27 cellular contexts compared by ENCODE assay signal in the genomic region with DNA sequence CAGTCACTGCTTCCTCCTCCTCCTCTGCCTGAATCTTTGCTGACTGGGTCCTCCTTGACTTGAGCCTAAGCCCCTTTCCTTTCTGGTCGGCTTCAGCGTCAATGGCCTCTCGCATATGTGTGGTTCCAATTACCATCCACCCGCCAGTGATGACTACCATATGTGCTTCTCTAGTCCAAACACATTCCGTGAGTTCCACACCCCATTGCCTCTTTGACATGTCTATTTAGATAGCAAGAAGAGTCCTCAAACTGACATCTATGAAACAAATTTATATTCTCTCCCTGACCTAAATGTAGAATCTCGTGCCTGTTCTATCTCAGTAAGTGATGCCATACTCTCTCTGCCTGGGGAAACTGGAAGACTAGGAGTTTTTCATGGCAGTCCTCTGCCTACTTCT. TPM values are rescaled to one million over a fixed set of nuclear protein-coding genes. Genes with fewer than 3 reads are reported as not detected.
DNase-seq lines count a peak whose midpoint lies in the region; ATAC-seq, FAIRE-seq and TF ChIP-seq lines count a peak whose summit lies in the region.
"Had no signal": no experiment of that assay in that cellular context is flagged by ENCODE, and none has a peak within 500 bp of the region (broad histone marks: within the 10 kb centered on the region; RNA-seq: fewer than 3 reads in every experiment).

No MANE protein-coding gene starts in this region.

- H3K79me2 ChIP-seq in astrocyte (ENCODE audit: insufficient read depth, low read length): no peaks in the 10 kb centered on the region
- H3K79me2 ChIP-seq in mesendoderm (ENCODE audit: control insufficient read depth, insufficient read depth, low read length): no peaks in the 10 kb centered on the region
- H3K79me2 ChIP-seq: parathyroid adenoma had no signal

- no peaks in the 10 kb centered on the region for H3K79me1 ChIP-seq in IMR-90 (ENCODE audit: low read depth in 1 of 2, low read length in 2 of 2)
- no peaks in the 10 kb centered on the region for H3K79me1 ChIP-seq in mesendoderm (ENCODE audit: low read length)

- CTCF ChIA-PET in IMR-90 (lab: Yijun Ruan, JAX): no interaction called here

- H2AK9ac ChIP-seq in IMR-90 (replicated peaks; ENCODE audit: low read depth, low read length, poor library complexity): no peak overlapping the region

- H3K36me3 ChIP-seq in IMR-90 (ENCODE audit: control insufficient read depth, insufficient read depth, low read length) (no peaks in the 10 kb centered on the region), astrocyte (ENCODE audit: insufficient read depth, low read length) (no peaks in the 10 kb centered on the region), mesendoderm (ENCODE audit: control insufficient read depth, insufficient read depth, low read length) (no peaks in the 10 kb centered on the region)
- H3K36me3 ChIP-seq: right lobe of liver had no signal

- H3K9me3 Mint-ChIP-seq in astrocyte (ENCODE audit: unreplicated experiment): peaks cover 2% of the 10 kb centered on the region
- H3K9me3 Mint-ChIP-seq: T-helper 2 cell treated with Interferon-gamma antibody and Interleukin-4, amounts not matched to agents 5 μg/mL and 100 μg/mL, for 36 hours had no signal

- H2BK5ac ChIP-seq in IMR-90 (ENCODE audit: low read depth, low read length, poor library complexity, severe bottlenecking) (no peak overlapping the region), mesendoderm (ENCODE audit: low read length) (no peak overlapping the region)

- H3K4me3 Mint-ChIP-seq in astrocyte (ENCODE audit: unreplicated experiment): no peak overlapping the region
- H3K4me3 Mint-ChIP-seq: nephron progenitor cell; T-helper 2 cell treated with Interferon-gamma antibody and Interleukin-4, amounts not matched to agents 5 μg/mL and 100 μg/mL, for 36 hours had no signal

- H4K91ac ChIP-seq in IMR-90 (ENCODE audit: insufficient read depth, low read depth, low read length): no peak overlapping the region

- no peak overlapping the region for H3K14ac ChIP-seq in IMR-90 (replicated peaks; ENCODE audit: low read depth, low read length)

- H3K56ac ChIP-seq in IMR-90 (ENCODE audit: extremely low read depth, insufficient read depth, low read length) (no peak overlapping the region), mesendoderm (ENCODE audit: low read length) (no peak overlapping the region)

- peaks cover 31% of the 10 kb centered on the region for H3K36me3 Mint-ChIP-seq in astrocyte (ENCODE audit: low read depth, unreplicated experiment)

- TF ChIP-seq RAD21 in IMR-90 (IDR thresholded peaks at IDR 0.05; ENCODE audit: low read length): no peak

- H3K27ac ChIP-seq in IMR-90 (ENCODE audit: insufficient read depth, low read length) (no peak overlapping the region), astrocyte (ENCODE audit: low read depth, low read length) (no peak overlapping the region), mesendoderm (ENCODE audit: low read depth, low read length) (no peak overlapping the region)
- H3K27ac ChIP-seq: 22Rv1, C4-2B, parathyroid adenoma, right lobe of liver had no signal

- POLR2A ChIA-PET in IMR-90 (lab: Charles Lee; ENCODE audit: unreplicated experiment): no interaction called here

- no peak overlapping the region for H4K8ac ChIP-seq in IMR-90 (ENCODE audit: low read depth in 2 of 2, low read length in 2 of 2)
- no peak overlapping the region for H4K8ac ChIP-seq in mesendoderm (ENCODE audit: low read depth, low read length)

- TF ChIP-seq CTCF in IMR-90 (conservative IDR thresholded peaks at IDR 0.05; ENCODE audit: low read depth, low read length) (no peak), astrocyte (IDR thresholded peaks at IDR 0.05; ENCODE audit: insufficient read depth, low read depth, low read length) (no peak)

- no peak overlapping the region for H3K4ac ChIP-seq in IMR-90 (ENCODE audit: low read depth, low read length)
- no peak overlapping the region for H3K4ac ChIP-seq in mesendoderm (ENCODE audit: low read depth, low read length)

- H3K4me2 ChIP-seq in IMR-90 (ENCODE audit: low read depth, low read length) (0 out of 2 replicates have a peak overlapping the region, but pooled peaks have one; percentile 12), astrocyte (ENCODE audit: low read length) (no peak overlapping the region), mesendoderm (ENCODE audit: low read length) (no peak overlapping the region)

- H3K4me3 ChIP-seq in IMR-90 (ENCODE audit: insufficient read depth, low read depth, low read length) (no peak overlapping the region), astrocyte (ENCODE audit: insufficient read depth, low read depth, low read length) (no peak overlapping the region), mesendoderm (ENCODE audit: low read length) (no peak overlapping the region)
- H3K4me3 ChIP-seq: mucosa of descending colon, right lobe of liver had no signal

- no peaks in the 10 kb centered on the region for H3K4me1 ChIP-seq in IMR-90 (ENCODE audit: control insufficient read depth, insufficient read depth, low read length)
- no peaks in the 10 kb centered on the region for H3K4me1 ChIP-seq in astrocyte (ENCODE audit: insufficient read depth, low read length)
- H3K4me1 ChIP-seq in mesendoderm (ENCODE audit: control insufficient read depth, low read depth, low read length): no peaks in the 10 kb centered on the region
- H3K4me1 ChIP-seq: parathyroid adenoma, right lobe of liver had no signal

- H3K27me3 ChIP-seq in IMR-90 (ENCODE audit: control insufficient read depth, insufficient read depth, low read length) (no peaks in the 10 kb centered on the region), astrocyte (ENCODE audit: insufficient read depth, low read length) (no peaks in the 10 kb centered on the region), mesendoderm (ENCODE audit: insufficient read depth, low read length, poor library complexity) (no peaks in the 10 kb centered on the region)
- H3K27me3 ChIP-seq: right lobe of liver had no signal

- ATAC-seq in IMR-90 (ENCODE audit: low read depth) (peak; percentile 54; the same call in 1 of the 2 replicates), GM21360 (IDR thresholded peaks at IDR 0.05; ENCODE audit: unreplicated experiment) (no peak), HG02763 (IDR thresholded peaks at IDR 0.05; ENCODE audit: unreplicated experiment) (no peak)
- ATAC-seq: left ventricle myocardium superior, mucosa of descending colon, right lobe of liver had no signal

- intact Hi-C loops in IMR-90 (cut with micrococcal nuclease): no loop called here

- H4K20me1 ChIP-seq in IMR-90 (ENCODE audit: insufficient read depth, low read length) (no peaks in the 10 kb centered on the region), astrocyte (ENCODE audit: insufficient read depth, low read length) (no peaks in the 10 kb centered on the region)

- WGBS in IMR-90 (ENCODE audit: extremely low coverage in 2 of 2, insufficient read length in 1 of 2), 2 experiments: 0% methylated on average over 2 of the region's 6 CpGs; no CpG with 5 or more reads in 1 of the 2 experiments
- no CpG with 5 or more reads among the region's 6 CpGs for WGBS in mesendoderm (ENCODE audit: extremely low coverage, insufficient coverage, low lambda C conversion rate)

- H2BK120ac ChIP-seq in IMR-90 (ENCODE audit: low read depth, low read length): no peak overlapping the region
- H2BK120ac ChIP-seq in mesendoderm (ENCODE audit: low read depth, low read length): no peak overlapping the region

- no TSS peak for BruUV-seq in IMR-90 (replicated peaks; lab: Mats Ljungman, UMichigan)

- no peaks in the 10 kb centered on the region for H3K4me1 Mint-ChIP-seq in astrocyte (ENCODE audit: low read depth, unreplicated experiment)

- in situ Hi-C loops in IMR-90 (cut with MboI; ENCODE audit: low sequenced_read_pairs): no loop called here

- no peak overlapping the region for H2BK20ac ChIP-seq in IMR-90 (ENCODE audit: low read depth, low read length)

- H2BK15ac ChIP-seq in IMR-90 (ENCODE audit: low read depth, low read length) (no peak overlapping the region), mesendoderm (replicated peaks; ENCODE audit: low read depth) (no peak overlapping the region)

- H4K5ac ChIP-seq in IMR-90 (ENCODE audit: low read depth, low read length): no peak overlapping the region
- H4K5ac ChIP-seq in mesendoderm (ENCODE audit: low read length): no peak overlapping the region

- H2AK5ac ChIP-seq in IMR-90 (ENCODE audit: low read depth, low read length): no peak overlapping the region
- no peak overlapping the region for H2AK5ac ChIP-seq in mesendoderm (ENCODE audit: low read length)

- H2AFZ ChIP-seq in IMR-90 (replicated peaks; ENCODE audit: low read length, poor library complexity) (no peak overlapping the region), astrocyte (ENCODE audit: low read depth, low read length) (no peak overlapping the region)
- H2AFZ ChIP-seq: parathyroid adenoma had no signal

- dilution Hi-C loops in IMR-90 (cut with HindIII; ENCODE audit: low sequenced_read_pairs, unreplicated experiment): no loop called here

- H3K18ac ChIP-seq in IMR-90 (ENCODE audit: low read depth, low read length) (no peak overlapping the region), mesendoderm (ENCODE audit: low read length) (no peak overlapping the region)

- H3K9me1 ChIP-seq in IMR-90 (ENCODE audit: insufficient read depth, low read length): no peaks in the 10 kb centered on the region

- peak; percentile 97 for FAIRE-seq in astrocyte (lab: Jason Lieb, UNC)

- H3K27me3 Mint-ChIP-seq in astrocyte (ENCODE audit: low read depth, unreplicated experiment): no peaks in the 10 kb centered on the region

- H3K27ac Mint-ChIP-seq in astrocyte (ENCODE audit: unreplicated experiment): no peak overlapping the region
- H3K27ac Mint-ChIP-seq: nephron progenitor cell; T-helper 2 cell treated with Interferon-gamma antibody and Interleukin-4, amounts not matched to agents 5 μg/mL and 100 μg/mL, for 36 hours had no signal

- TF ChIP-seq POLR2A in IMR-90 (IDR thresholded peaks at IDR 0.05; ENCODE audit: low read depth, low read length): no peak

- no peak overlapping the region for H3K9ac ChIP-seq in IMR-90 (ENCODE audit: low read depth, low read length)
- H3K9ac ChIP-seq in astrocyte (ENCODE audit: low read length): no peak overlapping the region
- H3K9ac ChIP-seq in mesendoderm (ENCODE audit: low read length): no peak overlapping the region
- H3K9ac ChIP-seq: parathyroid adenoma had no signal

- H3K23ac ChIP-seq in IMR-90 (ENCODE audit: low read depth, low read length) (no peak overlapping the region), mesendoderm (ENCODE audit: low read length) (no peak overlapping the region)

- H3K9me3 ChIP-seq in IMR-90 (ENCODE audit: control insufficient read depth, insufficient read depth, low read length): peaks cover 6% of the 10 kb centered on the region
- H3K9me3 ChIP-seq in astrocyte (ENCODE audit: insufficient read depth, low read depth, low read length): no peaks in the 10 kb centered on the region
- H3K9me3 ChIP-seq: mucosa of descending colon, right lobe of liver had no signal

- peak; percentile 5 for DNase-seq in NCI-H82 (lab: John Stamatoyannopoulos, UW)
- DNase-seq in NCI-H82 treated with DMSO at 0.1 percent for 48 hours (lab: John Stamatoyannopoulos, UW; ENCODE audit: unreplicated experiment): no peak
- peak; percentile 10 for DNase-seq in IMR-90
- no peak for DNase-seq in astrocyte (ENCODE audit: low read depth)
- peak; percentile 1 for DNase-seq in mesendoderm
- no peak for DNase-seq in DMS53 (lab: John Stamatoyannopoulos, UW)
- DNase-seq: activated CD4-positive, alpha-beta T cell treated with anti-CD3 and anti-CD28 coated beads, Interleukin-2, amount 50 U/mL, for 4 hours; activated gamma-delta T cell treated with Interleukin-2 at 50 U/mL for 16 hours; activated T-cell treated with anti-CD3 and anti-CD28 coated beads for 4 hours; dermis blood vessel endothelial cell; foreskin melanocyte; left ventricle myocardium superior; mucosa of descending colon; NCI-H1048; NCI-H2029; NCI-H446; nephron progenitor cell; NK-92 treated with Interleukin-12 subunit alpha and Interleukin-12 subunit beta, amount 100 ng/mL, for 24 hours; right lobe of liver; trophoblast cell had no signal

RNA-seq across cellular contexts. Expression of a gene that starts 19.7 kb away (rescaled TPM):
- total RNA-seq in IMR-90 (2012; rRNA removed) (1.1 TPM in 2 replicates), astrocyte (23.3 and 60.6 TPM in 2 replicates)
- polyA plus RNA-seq in IMR-90 (2012; rRNA removed): 1.1 and 1.2 TPM in 2 replicates
- 0.53 and 0.73 TPM in 2 replicates for polyA plus RNA-seq in IMR-90 (2012; cell fraction: cytosol; rRNA removed)
- polyA plus RNA-seq in IMR-90 (2012; cell fraction: nucleus; rRNA removed; ENCODE audit: low replicate concordance): 0.32 and 0.46 TPM in 2 replicates
- 2.1 TPM for polyA plus RNA-seq in mesendoderm (2013, experiment 1 of 2)
- polyA plus RNA-seq in mesendoderm (2013, experiment 2 of 2): 1.9 TPM
- total RNA-seq: HT-29 had no signal

Comparison
In these comparisons a context has a peak if more than half of its experiments do, and no peak if none do; other contexts are left out.
1. DNase-seq: peak in NCI-H82 (single experiment), IMR-90 (single experiment) and mesendoderm (single experiment); none in NCI-H82 treated with DMSO at 0.1 percent for 48 hours (single experiment), astrocyte (single experiment) and DMS53 (single experiment).
2. RNA of a gene that starts 19.7 kb away (total RNA-seq): 23.3 to 60.6 TPM in astrocyte; 1.1 TPM in IMR-90; every median in the first group is over 10 times any median in the second.